ENCODE assay signal across 1 cellular context in genomic region chr2:109020217-109020637, GRCh38.
TF ChIP-seq lines count a peak whose summit lies in the region.

No MANE protein-coding gene starts in this region.

TF ChIP-seq in WTC11, 78 proteins besides CTCF, POLR2A, EP300 and RAD21 (continued from another document):
- TF ChIP-seq ZNF512 (CRISPR knock-in tag; IDR thresholded peaks at IDR 0.05; ENCODE audit: borderline replicate concordance) (no peak), TEAD1 (CRISPR knock-in tag; IDR thresholded peaks at IDR 0.05) (no peak)
TF ChIP-seq in WTC11: peak in this region for 0.
